Comparison of ENCODE assay signal across 8 cellular contexts in genomic region chr20:33674294-33675126, GRCh38. TPM values are rescaled to one million over a fixed set of nuclear protein-coding genes. Genes with fewer than 3 reads are reported as not detected.
DNase-seq lines count a peak whose midpoint lies in the region; ATAC-seq and FAIRE-seq lines count a peak whose summit lies in the region.

Gene NECAB3 (minus strand): TSS chr20:33674428. CDS start chr20:33674352, 76 bp downstream.

- ATAC-seq in GM21381 (IDR thresholded peaks at IDR 0.05; ENCODE audit: unreplicated experiment), result peak; percentile 61

- H3K27me3 ChIP-seq in Karpas-422 (ENCODE audit: low read length) (no peaks in the 10 kb centered on the region), SJCRH30 (no peaks in the 10 kb centered on the region)

- H3K27me3 Mint-ChIP-seq in activated naive CD8-positive, alpha-beta T cell treated with anti-CD3 and anti-CD28 coated beads for 36 hours, result no peaks in the 10 kb centered on the region

- H3K4me2 ChIP-seq in Karpas-422 (ENCODE audit: low read depth, low read length, poor library complexity, severe bottlenecking), result peak within 1 kb of the TSS; percentile 88

- peaks cover 27% of the 10 kb centered on the region for H3K4me1 Mint-ChIP-seq in activated naive CD8-positive, alpha-beta T cell treated with anti-CD3 and anti-CD28 coated beads for 36 hours

- peak within 1 kb of the TSS; percentile 77 for H3K27ac Mint-ChIP-seq in activated naive CD8-positive, alpha-beta T cell treated with anti-CD3 and anti-CD28 coated beads for 36 hours

- peak within 1 kb of the TSS; percentile 80 for H3K4me3 ChIP-seq in Karpas-422 (ENCODE audit: low read length)
- H3K4me3 ChIP-seq in SJCRH30, result peak within 1 kb of the TSS; percentile 74

- no peaks in the 10 kb centered on the region for H3K9me2 ChIP-seq in Karpas-422 (replicated peaks; ENCODE audit: insufficient read depth, low read length)

- H3K9me3 ChIP-seq in Karpas-422 (ENCODE audit: low read length) (no peaks in the 10 kb centered on the region), SJCRH30 (replicated peaks) (no peaks in the 10 kb centered on the region)

- H3K36me3 ChIP-seq in Karpas-422 (ENCODE audit: insufficient read depth, low read length), result peaks cover 16% of the 10 kb centered on the region; the same call in 1 of the 2 replicates
- peaks cover 35% of the 10 kb centered on the region for H3K36me3 ChIP-seq in SJCRH30

- H3K4me1 ChIP-seq in Karpas-422 (ENCODE audit: low read length) (peaks cover 64% of the 10 kb centered on the region), SJCRH30 (peaks cover 43% of the 10 kb centered on the region)

- H3K36me3 Mint-ChIP-seq in activated naive CD8-positive, alpha-beta T cell treated with anti-CD3 and anti-CD28 coated beads for 36 hours, result peaks cover 23% of the 10 kb centered on the region

- H3K4me3 Mint-ChIP-seq in activated naive CD8-positive, alpha-beta T cell treated with anti-CD3 and anti-CD28 coated beads for 36 hours, result peak within 1 kb of the TSS; percentile 86

- no peaks in the 10 kb centered on the region for H4K20me1 ChIP-seq in Karpas-422 (ENCODE audit: insufficient read depth, low read depth, low read length)

- peak; percentile 23 for FAIRE-seq in urothelium cell line (lab: Jason Lieb, UNC)

- H2AFZ ChIP-seq in Karpas-422 (ENCODE audit: low read length), result peak within 1 kb of the TSS; percentile 14; the same call in 1 of the 2 replicates

- DNase-seq in COLO829 (ENCODE audit: low spot score) (peak; percentile 67), Karpas-422 (peak; percentile 90), SJCRH30 (peak; percentile 80 to 90), head of caudate nucleus (peak in 41 of 42 donors; percentile 67 to 92 (median 82)), nucleus accumbens (lab: John Stamatoyannopoulos, UW) (peak in 53 of 56 donors; percentile 18 to 87 (median 65)), urothelium cell line (ENCODE audit: low spot score) (peak; percentile 96)
- DNase-seq in activated naive CD8-positive, alpha-beta T cell treated with anti-CD3 and anti-CD28 coated beads for 36 hours, result peak; percentile 77

- peaks cover 30% of the 10 kb centered on the region for H3K79me2 ChIP-seq in Karpas-422 (ENCODE audit: low read length)

- peak within 1 kb of the TSS; percentile 89 for H3K9ac ChIP-seq in Karpas-422 (ENCODE audit: low read length)

- intact Hi-C loops in head of caudate nucleus (cut with DNase I), result no loop called here

- H3K27ac ChIP-seq in Karpas-422 (ENCODE audit: low read length) (peak within 1 kb of the TSS; percentile 89), SJCRH30 (peak within 1 kb of the TSS; percentile 50)

- no peaks in the 10 kb centered on the region for H3K9me3 Mint-ChIP-seq in activated naive CD8-positive, alpha-beta T cell treated with anti-CD3 and anti-CD28 coated beads for 36 hours

RNA-seq across cellular contexts. Expression of gene NECAB3, which starts in this region (rescaled TPM):
- 38.2 and 89.2 TPM in 2 replicates for total RNA-seq in Karpas-422 (2014; rRNA removed; shearing (Covaris generic); ENCODE audit: low replicate concordance)
- 28.2 and 30.8 TPM in 2 replicates for total RNA-seq in SJCRH30 (2014; rRNA removed; shearing (Covaris generic))
- 10 to 100 TPM; 10.7 to 12.0 TPM for total RNA-seq in activated naive CD8-positive, alpha-beta T cell treated with anti-CD3 and anti-CD28 coated beads for 36 hours

Comparison
In these comparisons a context has a peak if more than half of its experiments do, and no peak if none do; other contexts are left out.
1. Peak in every context shown above with its lines: DNase-seq, ATAC-seq, H3K4me3 ChIP-seq and H3K27ac ChIP-seq.